Comparison of ENCODE assay signal across 22 cellular contexts in the genomic region with DNA sequence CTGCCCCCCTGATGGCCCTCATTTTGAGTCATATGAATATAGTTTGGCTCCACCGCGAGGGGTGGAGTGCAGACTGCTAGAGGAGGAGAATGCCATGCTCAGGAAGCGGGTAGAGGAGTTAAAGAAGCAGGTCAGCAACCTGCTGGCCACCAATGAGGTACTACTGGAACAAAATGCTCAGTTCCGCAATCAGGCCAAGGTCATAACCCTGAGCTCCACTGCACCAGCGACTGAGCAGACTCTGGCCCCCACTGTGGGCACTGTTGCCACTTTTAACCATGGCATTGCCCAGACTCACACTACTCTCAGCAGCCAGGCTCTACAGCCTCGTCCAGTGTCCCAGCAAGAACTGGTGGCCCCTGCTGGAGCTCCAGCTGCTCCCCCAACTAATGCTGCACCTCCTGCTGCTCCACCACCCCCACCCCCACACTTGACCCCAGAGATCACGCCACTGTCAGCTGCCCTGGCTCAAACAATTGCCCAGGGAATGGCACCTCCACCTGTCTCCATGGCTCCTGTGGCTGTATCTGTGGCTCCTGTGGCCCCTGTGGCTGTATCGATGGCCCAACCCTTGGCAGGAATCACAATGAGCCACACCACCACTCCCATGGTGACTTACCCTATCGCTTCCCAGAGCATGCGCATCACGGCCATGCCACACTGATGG. TPM values are rescaled to one million over a fixed set of nuclear protein-coding genes. Genes with fewer than 3 reads are reported as not detected.
A peak's percentile ranks its signal among the peaks of the same experiment; 100 is the strongest.
DNase-seq lines count a peak whose midpoint lies in the region; ATAC-seq and TF ChIP-seq lines count a peak whose summit lies in the region.
"Had no signal": no experiment of that assay in that cellular context is flagged by ENCODE, and none has a peak within 500 bp of the region (broad histone marks: within the 10 kb centered on the region; RNA-seq: fewer than 3 reads in every experiment).

No MANE protein-coding gene starts in this region.

- H3F3A ChIP-seq in neural progenitor cell (ENCODE audit: low read depth) = peaks cover 50% of the 10 kb centered on the region

- H3K27ac Mint-ChIP-seq in stimulated activated naive CD8-positive, alpha-beta T cell treated with anti-CD3 and anti-CD28 coated beads, Interleukin-15, Interleukin-2, amounts not matched to agents 100 ng/mL and 50 ng/mL, for 24 hours = peak overlapping the region; percentile 24
- H3K27ac Mint-ChIP-seq in endothelial cell (ENCODE audit: unreplicated experiment) (no peak overlapping the region), neural progenitor cell (no peak overlapping the region)
- H3K27ac Mint-ChIP-seq: activated CD8-positive, alpha-beta memory T cell treated with anti-CD3 and anti-CD28 coated beads, Interleukin-2, amount 10 ng/mL, durations not matched to agents 7 days and 5 days; activated naive CD4-positive, alpha-beta T cell treated with anti-CD3 and anti-CD28 coated beads, Interleukin-2, amount 10 ng/mL, durations not matched to agents 7 days and 5 days; WTC11 had no signal

- intact Hi-C loops in vagina (cut with DNase I) = loop anchor here (5.0 to 10.0 kb wide), 2 partner anchors 41 to 103 kb away; partner anchors contain the start of genes NABP2 and RNF41

- H3K9me3 Mint-ChIP-seq in stimulated activated naive CD8-positive, alpha-beta T cell treated with anti-CD3 and anti-CD28 coated beads, Interleukin-15, Interleukin-2, amounts not matched to agents 100 ng/mL and 50 ng/mL, for 24 hours = no peaks in the 10 kb centered on the region
- H3K9me3 Mint-ChIP-seq in endothelial cell (ENCODE audit: unreplicated experiment) = no peaks in the 10 kb centered on the region
- H3K9me3 Mint-ChIP-seq in neural progenitor cell = no peaks in the 10 kb centered on the region
- H3K9me3 Mint-ChIP-seq: activated naive CD4-positive, alpha-beta T cell treated with anti-CD3 and anti-CD28 coated beads, Interleukin-2, amount 10 ng/mL, durations not matched to agents 7 days and 5 days; WTC11 had no signal

- DNase-seq in stimulated activated naive CD8-positive, alpha-beta T cell treated with anti-CD3 and anti-CD28 coated beads, Interleukin-15, Interleukin-2, amounts not matched to agents 100 U/mL and 50 U/mL, for 24 hours = no peak
- DNase-seq in endothelial cell (ENCODE audit: low spot score) (no peak), neural progenitor cell (ENCODE audit: low spot score) (no peak), vagina (ENCODE audit: extremely low spot score in 2 of 2) (no peak), NCI-H1105 (lab: John Stamatoyannopoulos, UW) (no peak)
- DNase-seq: activated CD8-positive, alpha-beta memory T cell treated with anti-CD3 and anti-CD28 coated beads, Interleukin-2, amount 10 ng/mL, durations not matched to agents 7 days and 5 days; activated naive CD4-positive, alpha-beta T cell treated with anti-CD3 and anti-CD28 coated beads, Interleukin-2, amount 10 ng/mL, durations not matched to agents 7 days and 5 days; aorta; central memory CD4-positive, alpha-beta T cell; GM23248; KG1; MG63; naive thymus-derived CD4-positive, alpha-beta T cell; NCI-H1436; NCI-H2107; stimulated activated CD4-positive, alpha-beta T cell treated with anti-CD3 and anti-CD28 coated beads, Interleukin-1b, Interleukin-23, amount 100 ng/mL, for 48 hours had no signal

- H3K4me3 ChIP-seq in neural progenitor cell (no peak overlapping the region), vagina (no peak overlapping the region)
- H3K4me3 ChIP-seq: GM23248, left lung, MG63, smooth muscle cell had no signal

- H3K27me3 Mint-ChIP-seq in stimulated activated naive CD8-positive, alpha-beta T cell treated with anti-CD3 and anti-CD28 coated beads, Interleukin-15, Interleukin-2, amounts not matched to agents 100 ng/mL and 50 ng/mL, for 24 hours = no peaks in the 10 kb centered on the region
- H3K27me3 Mint-ChIP-seq in endothelial cell (ENCODE audit: unreplicated experiment) (peaks cover 20% of the 10 kb centered on the region), neural progenitor cell (ENCODE audit: insufficient read depth, low read depth) (peaks cover 7% of the 10 kb centered on the region)
- H3K27me3 Mint-ChIP-seq: activated CD8-positive, alpha-beta memory T cell treated with anti-CD3 and anti-CD28 coated beads, Interleukin-2, amount 10 ng/mL, durations not matched to agents 7 days and 5 days; activated naive CD4-positive, alpha-beta T cell treated with anti-CD3 and anti-CD28 coated beads, Interleukin-2, amount 10 ng/mL, durations not matched to agents 7 days and 5 days; naive thymus-derived CD4-positive, alpha-beta T cell had no signal

- H3K36me3 Mint-ChIP-seq in stimulated activated naive CD8-positive, alpha-beta T cell treated with anti-CD3 and anti-CD28 coated beads, Interleukin-15, Interleukin-2, amounts not matched to agents 100 ng/mL and 50 ng/mL, for 24 hours (ENCODE audit: low read depth) = peaks cover 48% of the 10 kb centered on the region
- peaks cover 44% of the 10 kb centered on the region for H3K36me3 Mint-ChIP-seq in endothelial cell (ENCODE audit: low read depth, unreplicated experiment)
- peaks cover 18% of the 10 kb centered on the region for H3K36me3 Mint-ChIP-seq in neural progenitor cell

- H3K36me3 ChIP-seq in neural progenitor cell (peaks cover 3% of the 10 kb centered on the region), vagina (peaks cover 0 to 13% of the 10 kb centered on the region in 2 donors)

- peaks cover 23% of the 10 kb centered on the region for H3K79me2 ChIP-seq in neural progenitor cell (ENCODE audit: low read depth)

- no peak for TF ChIP-seq POLR2A in vagina (IDR thresholded peaks at IDR 0.05)

- H3K4me3 Mint-ChIP-seq in stimulated activated naive CD8-positive, alpha-beta T cell treated with anti-CD3 and anti-CD28 coated beads, Interleukin-15, Interleukin-2, amounts not matched to agents 100 ng/mL and 50 ng/mL, for 24 hours = no peak overlapping the region
- H3K4me3 Mint-ChIP-seq in endothelial cell (ENCODE audit: unreplicated experiment) (peak overlapping the region; percentile 85), neural progenitor cell (peak overlapping the region; percentile 63)
- H3K4me3 Mint-ChIP-seq: activated CD8-positive, alpha-beta memory T cell treated with anti-CD3 and anti-CD28 coated beads, Interleukin-2, amount 10 ng/mL, durations not matched to agents 7 days and 5 days; activated naive CD4-positive, alpha-beta T cell treated with anti-CD3 and anti-CD28 coated beads, Interleukin-2, amount 10 ng/mL, durations not matched to agents 7 days and 5 days; naive thymus-derived CD4-positive, alpha-beta T cell; WTC11 had no signal

- no peak for TF ChIP-seq CTCF in endothelial cell (IDR thresholded peaks at IDR 0.05; ENCODE audit: unreplicated experiment)
- TF ChIP-seq CTCF in neural progenitor cell (IDR thresholded peaks at IDR 0.05) = no peak
- no peak for TF ChIP-seq CTCF in vagina (IDR thresholded peaks at IDR 0.05)

- H3K9me3 ChIP-seq in neural progenitor cell (ENCODE audit: low read depth) (no peaks in the 10 kb centered on the region), vagina (no peaks in the 10 kb centered on the region)
- H3K9me3 ChIP-seq: left lung, MG63 had no signal

- H3K9ac ChIP-seq in neural progenitor cell = no peak overlapping the region
- H3K9ac ChIP-seq: GM23248 had no signal

- H3K4me1 ChIP-seq in neural progenitor cell (peaks cover 13% of the 10 kb centered on the region), vagina (peaks cover 22% of the 10 kb centered on the region)

- no peak overlapping the region for H2AFZ ChIP-seq in neural progenitor cell (replicated peaks)
- H2AFZ ChIP-seq: GM23248 had no signal

- H3K27ac ChIP-seq in neural progenitor cell (no peak overlapping the region), vagina (peak overlapping the region; percentile 95)
- H3K27ac ChIP-seq: GM23248, left lung had no signal

- no peak for ATAC-seq in stimulated activated naive CD8-positive, alpha-beta T cell treated with anti-CD3 and anti-CD28 coated beads, Interleukin-15, Interleukin-2, amounts not matched to agents 100 U/mL and 50 U/mL, for 24 hours
- ATAC-seq in GM18520 (IDR thresholded peaks at IDR 0.05; ENCODE audit: unreplicated experiment) (no peak), HG03457 (IDR thresholded peaks at IDR 0.05; ENCODE audit: unreplicated experiment) (no peak)
- ATAC-seq: activated CD8-positive, alpha-beta memory T cell treated with anti-CD3 and anti-CD28 coated beads, Interleukin-2, amount 10 ng/mL, durations not matched to agents 7 days and 5 days; left lung; naive thymus-derived CD4-positive, alpha-beta T cell; WTC11 had no signal

- H3K4me1 Mint-ChIP-seq in stimulated activated naive CD8-positive, alpha-beta T cell treated with anti-CD3 and anti-CD28 coated beads, Interleukin-15, Interleukin-2, amounts not matched to agents 100 ng/mL and 50 ng/mL, for 24 hours (ENCODE audit: low read depth) = peaks cover 46% of the 10 kb centered on the region
- H3K4me1 Mint-ChIP-seq in endothelial cell (ENCODE audit: unreplicated experiment) = peaks cover 61% of the 10 kb centered on the region
- peaks cover 30% of the 10 kb centered on the region for H3K4me1 Mint-ChIP-seq in neural progenitor cell

- H4K20me1 ChIP-seq in neural progenitor cell (ENCODE audit: low read depth) = peaks cover 26% of the 10 kb centered on the region

- no peaks in the 10 kb centered on the region for H3K27me3 ChIP-seq in neural progenitor cell
- H3K27me3 ChIP-seq in vagina = no peaks in the 10 kb centered on the region
- H3K27me3 ChIP-seq: left lung, MG63 had no signal

- H3K4me2 ChIP-seq in neural progenitor cell = no peak overlapping the region
- H3K4me2 ChIP-seq: smooth muscle cell had no signal

RNA-seq across cellular contexts. Expression of gene ZC3H10, which starts 3.3 kb away (rescaled TPM):
- total RNA-seq in endothelial cell (ENCODE audit: unreplicated experiment) (10.4 TPM), neural progenitor cell (ENCODE audit: low replicate concordance) (10.3 and 10.8 TPM in 2 replicates), vagina (2.0 TPM)

RNA-seq across cellular contexts. Expression of gene RPL41, which starts 4.9 kb away (rescaled TPM):
- total RNA-seq in endothelial cell (ENCODE audit: unreplicated experiment) (3,242 TPM), neural progenitor cell (ENCODE audit: low replicate concordance) (3,372 and 3,805 TPM in 2 replicates), vagina (2,458 TPM)

RNA-seq across cellular contexts. Expression of gene ESYT1, which starts 6.7 kb away (rescaled TPM):
- 302 TPM for total RNA-seq in endothelial cell (ENCODE audit: unreplicated experiment)
- total RNA-seq in neural progenitor cell (ENCODE audit: low replicate concordance) = 75.3 and 146 TPM in 2 replicates
- 140 TPM for total RNA-seq in vagina

RNA-seq across cellular contexts. Expression of gene PA2G4, which starts 17.0 kb away (rescaled TPM):
- total RNA-seq in endothelial cell (ENCODE audit: unreplicated experiment) = 84.3 TPM
- 168 and 242 TPM in 2 replicates for total RNA-seq in neural progenitor cell (ENCODE audit: low replicate concordance)
- 116 TPM for total RNA-seq in vagina

RNA-seq across cellular contexts. Expression of gene MYL6B, which starts 31.1 kb away (rescaled TPM):
- total RNA-seq in endothelial cell (ENCODE audit: unreplicated experiment) (170 TPM), neural progenitor cell (ENCODE audit: low replicate concordance) (131 and 198 TPM in 2 replicates), vagina (40.8 TPM)
